In genomic region chr19:952680-953500, GRCh38 we compare ENCODE assay signal across 1 cellular context.
TF ChIP-seq lines count a peak whose summit lies in the region.

No MANE protein-coding gene starts in this region.

TF ChIP-seq in HepG2, 621 proteins besides CTCF, POLR2A, EP300 and RAD21 (continued from another document and continues in another):
- TF ChIP-seq ZNF253 (CRISPR knock-in tag; IDR thresholded peaks at IDR 0.05; ENCODE audit: borderline replicate concordance) (no peak), ZNF446 (CRISPR knock-in tag; IDR thresholded peaks at IDR 0.05) (no peak; the same call in 1 of the 2 replicates), CC2D1A (CRISPR knock-in tag; IDR thresholded peaks at IDR 0.05) (no peak), PPARG (CRISPR knock-in tag; conservative IDR thresholded peaks at IDR 0.05) (peak; percentile 75), ATF5 (CRISPR knock-in tag; IDR thresholded peaks at IDR 0.05; ENCODE audit: low read depth) (no peak), MAZ (IDR thresholded peaks at IDR 0.05; ENCODE audit: borderline replicate concordance, low read depth, low read length) (peak; percentile 99), MAZ (CRISPR knock-in tag; IDR thresholded peaks at IDR 0.05; ENCODE audit: low read depth) (peak; percentile 100), GTF2F1 (IDR thresholded peaks at IDR 0.05; ENCODE audit: low read length) (no peak), ZNF841 (CRISPR knock-in tag; IDR thresholded peaks at IDR 0.05; ENCODE audit: borderline replicate concordance) (no peak), KLF16 (CRISPR knock-in tag; IDR thresholded peaks at IDR 0.05) (peak in 1 of 2 experiments; percentile 95; a peak in 1 of 4 replicates), RCOR2 (CRISPR knock-in tag; IDR thresholded peaks at IDR 0.05) (peak; percentile 69), JUNB (CRISPR knock-in tag; IDR thresholded peaks at IDR 0.05; ENCODE audit: borderline replicate concordance) (no peak), FOXC1 (CRISPR knock-in tag; IDR thresholded peaks at IDR 0.05; ENCODE audit: borderline replicate concordance) (peak; percentile 61; the same call in 1 of the 2 replicates), ZNF3 (CRISPR knock-in tag; IDR thresholded peaks at IDR 0.05) (no peak), ZNF572 (CRISPR knock-in tag; IDR thresholded peaks at IDR 0.05) (peak; percentile 45; the same call in 1 of the 2 replicates), CENPBD1 (CRISPR knock-in tag; IDR thresholded peaks at IDR 0.05; ENCODE audit: borderline replicate concordance, low read depth) (no peak), ZNF232 (CRISPR knock-in tag; IDR thresholded peaks at IDR 0.05; ENCODE audit: borderline replicate concordance) (peak; percentile 81; the same call in 1 of the 2 replicates), FOXP4 (CRISPR knock-in tag; IDR thresholded peaks at IDR 0.05) (peak; percentile 90), ZMYM3 (CRISPR knock-in tag; IDR thresholded peaks at IDR 0.05) (peak; percentile 97), MXD4 (CRISPR knock-in tag; IDR thresholded peaks at IDR 0.05) (peak; percentile 62), NCOA2 (CRISPR knock-in tag; IDR thresholded peaks at IDR 0.05) (peak; percentile 97), PHF5A (CRISPR knock-in tag; IDR thresholded peaks at IDR 0.05; ENCODE audit: low read depth, unreplicated experiment) (peak; percentile 75), NFE2 (CRISPR knock-in tag; IDR thresholded peaks at IDR 0.05) (no peak), ZBTB39 (CRISPR knock-in tag; IDR thresholded peaks at IDR 0.05) (no peak), RXRA (CRISPR knock-in tag; IDR thresholded peaks at IDR 0.05) (peak; percentile 97), ZNF441 (CRISPR knock-in tag; IDR thresholded peaks at IDR 0.05; ENCODE audit: borderline replicate concordance) (no peak; the same call in 1 of the 2 replicates), ARNT2 (CRISPR knock-in tag; IDR thresholded peaks at IDR 0.05; ENCODE audit: low read depth) (peak; percentile 59; the same call in 1 of the 2 replicates), ZNF354B (CRISPR knock-in tag; IDR thresholded peaks at IDR 0.05) (no peak), DZIP1 (CRISPR knock-in tag; IDR thresholded peaks at IDR 0.05) (no peak), THYN1 (CRISPR knock-in tag; IDR thresholded peaks at IDR 0.05; ENCODE audit: borderline replicate concordance, low read depth) (no peak), TMF1 (CRISPR knock-in tag; IDR thresholded peaks at IDR 0.05; ENCODE audit: low read depth) (no peak; the same call in 1 of the 2 replicates), ZNF713 (CRISPR knock-in tag; IDR thresholded peaks at IDR 0.05) (no peak), ZNF274 (CRISPR knock-in tag; IDR thresholded peaks at IDR 0.05) (peak; percentile 53; the same call in 1 of the 2 replicates), RBAK (CRISPR knock-in tag; IDR thresholded peaks at IDR 0.05) (no peak), ZNF552 (CRISPR knock-in tag; IDR thresholded peaks at IDR 0.05; ENCODE audit: borderline replicate concordance) (peak; percentile 52; the same call in 1 of the 2 replicates), ZFP37 (CRISPR knock-in tag; IDR thresholded peaks at IDR 0.05; ENCODE audit: borderline replicate concordance) (0 out of 2 replicates have a peak, but pooled peaks have one; percentile 75), TOPORS (CRISPR knock-in tag; IDR thresholded peaks at IDR 0.05) (peak; percentile 67; the same call in 1 of the 2 replicates), REPIN1 (CRISPR knock-in tag; IDR thresholded peaks at IDR 0.05; ENCODE audit: borderline replicate concordance, low read depth) (peak; percentile 84; the same call in 1 of the 2 replicates)
- TF ChIP-seq, protein P1, sequence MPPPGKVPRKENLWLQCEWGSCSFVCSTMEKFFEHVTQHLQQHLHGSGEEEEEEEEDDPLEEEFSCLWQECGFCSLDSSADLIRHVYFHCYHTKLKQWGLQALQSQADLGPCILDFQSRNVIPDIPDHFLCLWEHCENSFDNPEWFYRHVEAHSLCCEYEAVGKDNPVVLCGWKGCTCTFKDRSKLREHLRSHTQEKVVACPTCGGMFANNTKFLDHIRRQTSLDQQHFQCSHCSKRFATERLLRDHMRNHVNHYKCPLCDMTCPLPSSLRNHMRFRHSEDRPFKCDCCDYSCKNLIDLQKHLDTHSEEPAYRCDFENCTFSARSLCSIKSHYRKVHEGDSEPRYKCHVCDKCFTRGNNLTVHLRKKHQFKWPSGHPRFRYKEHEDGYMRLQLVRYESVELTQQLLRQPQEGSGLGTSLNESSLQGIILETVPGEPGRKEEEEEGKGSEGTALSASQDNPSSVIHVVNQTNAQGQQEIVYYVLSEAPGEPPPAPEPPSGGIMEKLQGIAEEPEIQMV (CRISPR knock-in tag; IDR thresholded peaks at IDR 0.05; ENCODE audit: low read depth) = no peak; the same call in 1 of the 2 replicates
- TF ChIP-seq, protein P2, sequence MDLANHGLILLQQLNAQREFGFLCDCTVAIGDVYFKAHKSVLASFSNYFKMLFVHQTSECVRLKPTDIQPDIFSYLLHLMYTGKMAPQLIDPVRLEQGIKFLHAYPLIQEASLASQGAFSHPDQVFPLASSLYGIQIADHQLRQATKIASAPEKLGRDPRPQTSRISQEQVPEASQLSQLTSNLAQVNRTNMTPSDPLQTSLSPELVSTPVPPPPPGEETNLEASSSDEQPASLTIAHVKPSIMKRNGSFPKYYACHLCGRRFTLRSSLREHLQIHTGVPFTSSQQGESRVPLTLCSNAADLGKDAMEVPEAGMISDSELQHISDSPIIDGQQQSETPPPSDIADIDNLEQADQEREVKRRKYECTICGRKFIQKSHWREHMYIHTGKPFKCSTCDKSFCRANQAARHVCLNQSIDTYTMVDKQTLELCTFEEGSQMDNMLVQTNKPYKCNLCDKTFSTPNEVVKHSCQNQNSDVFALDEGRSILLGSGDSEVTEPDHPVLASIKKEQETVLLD (CRISPR knock-in tag; IDR thresholded peaks at IDR 0.05; ENCODE audit: low read depth) = peak; percentile 47; the same call in 1 of the 2 replicates
- TF ChIP-seq, protein P3, sequence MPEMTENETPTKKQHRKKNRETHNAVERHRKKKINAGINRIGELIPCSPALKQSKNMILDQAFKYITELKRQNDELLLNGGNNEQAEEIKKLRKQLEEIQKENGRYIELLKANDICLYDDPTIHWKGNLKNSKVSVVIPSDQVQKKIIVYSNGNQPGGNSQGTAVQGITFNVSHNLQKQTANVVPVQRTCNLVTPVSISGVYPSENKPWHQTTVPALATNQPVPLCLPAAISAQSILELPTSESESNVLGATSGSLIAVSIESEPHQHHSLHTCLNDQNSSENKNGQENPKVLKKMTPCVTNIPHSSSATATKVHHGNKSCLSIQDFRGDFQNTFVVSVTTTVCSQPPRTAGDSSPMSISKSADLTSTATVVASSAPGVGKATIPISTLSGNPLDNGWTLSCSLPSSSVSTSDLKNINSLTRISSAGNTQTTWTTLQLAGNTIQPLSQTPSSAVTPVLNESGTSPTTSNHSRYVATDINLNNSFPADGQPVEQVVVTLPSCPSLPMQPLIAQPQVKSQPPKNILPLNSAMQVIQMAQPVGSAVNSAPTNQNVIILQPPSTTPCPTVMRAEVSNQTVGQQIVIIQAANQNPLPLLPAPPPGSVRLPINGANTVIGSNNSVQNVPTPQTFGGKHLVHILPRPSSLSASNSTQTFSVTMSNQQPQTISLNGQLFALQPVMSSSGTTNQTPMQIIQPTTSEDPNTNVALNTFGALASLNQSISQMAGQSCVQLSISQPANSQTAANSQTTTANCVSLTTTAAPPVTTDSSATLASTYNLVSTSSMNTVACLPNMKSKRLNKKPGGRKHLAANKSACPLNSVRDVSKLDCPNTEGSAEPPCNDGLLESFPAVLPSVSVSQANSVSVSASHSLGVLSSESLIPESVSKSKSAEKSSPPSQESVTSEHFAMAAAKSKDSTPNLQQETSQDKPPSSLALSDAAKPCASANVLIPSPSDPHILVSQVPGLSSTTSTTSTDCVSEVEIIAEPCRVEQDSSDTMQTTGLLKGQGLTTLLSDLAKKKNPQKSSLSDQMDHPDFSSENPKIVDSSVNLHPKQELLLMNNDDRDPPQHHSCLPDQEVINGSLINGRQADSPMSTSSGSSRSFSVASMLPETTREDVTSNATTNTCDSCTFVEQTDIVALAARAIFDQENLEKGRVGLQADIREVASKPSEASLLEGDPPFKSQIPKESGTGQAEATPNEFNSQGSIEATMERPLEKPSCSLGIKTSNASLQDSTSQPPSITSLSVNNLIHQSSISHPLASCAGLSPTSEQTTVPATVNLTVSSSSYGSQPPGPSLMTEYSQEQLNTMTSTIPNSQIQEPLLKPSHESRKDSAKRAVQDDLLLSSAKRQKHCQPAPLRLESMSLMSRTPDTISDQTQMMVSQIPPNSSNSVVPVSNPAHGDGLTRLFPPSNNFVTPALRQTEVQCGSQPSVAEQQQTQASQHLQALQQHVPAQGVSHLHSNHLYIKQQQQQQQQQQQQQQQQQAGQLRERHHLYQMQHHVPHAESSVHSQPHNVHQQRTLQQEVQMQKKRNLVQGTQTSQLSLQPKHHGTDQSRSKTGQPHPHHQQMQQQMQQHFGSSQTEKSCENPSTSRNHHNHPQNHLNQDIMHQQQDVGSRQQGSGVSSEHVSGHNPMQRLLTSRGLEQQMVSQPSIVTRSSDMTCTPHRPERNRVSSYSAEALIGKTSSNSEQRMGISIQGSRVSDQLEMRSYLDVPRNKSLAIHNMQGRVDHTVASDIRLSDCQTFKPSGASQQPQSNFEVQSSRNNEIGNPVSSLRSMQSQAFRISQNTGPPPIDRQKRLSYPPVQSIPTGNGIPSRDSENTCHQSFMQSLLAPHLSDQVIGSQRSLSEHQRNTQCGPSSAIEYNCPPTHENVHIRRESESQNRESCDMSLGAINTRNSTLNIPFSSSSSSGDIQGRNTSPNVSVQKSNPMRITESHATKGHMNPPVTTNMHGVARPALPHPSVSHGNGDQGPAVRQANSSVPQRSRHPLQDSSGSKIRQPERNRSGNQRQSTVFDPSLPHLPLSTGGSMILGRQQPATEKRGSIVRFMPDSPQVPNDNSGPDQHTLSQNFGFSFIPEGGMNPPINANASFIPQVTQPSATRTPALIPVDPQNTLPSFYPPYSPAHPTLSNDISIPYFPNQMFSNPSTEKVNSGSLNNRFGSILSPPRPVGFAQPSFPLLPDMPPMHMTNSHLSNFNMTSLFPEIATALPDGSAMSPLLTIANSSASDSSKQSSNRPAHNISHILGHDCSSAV (CRISPR knock-in tag; IDR thresholded peaks at IDR 0.05; ENCODE audit: borderline replicate concordance) = peak; percentile 43; the same call in 1 of the 2 replicates
